In the genomic region with DNA sequence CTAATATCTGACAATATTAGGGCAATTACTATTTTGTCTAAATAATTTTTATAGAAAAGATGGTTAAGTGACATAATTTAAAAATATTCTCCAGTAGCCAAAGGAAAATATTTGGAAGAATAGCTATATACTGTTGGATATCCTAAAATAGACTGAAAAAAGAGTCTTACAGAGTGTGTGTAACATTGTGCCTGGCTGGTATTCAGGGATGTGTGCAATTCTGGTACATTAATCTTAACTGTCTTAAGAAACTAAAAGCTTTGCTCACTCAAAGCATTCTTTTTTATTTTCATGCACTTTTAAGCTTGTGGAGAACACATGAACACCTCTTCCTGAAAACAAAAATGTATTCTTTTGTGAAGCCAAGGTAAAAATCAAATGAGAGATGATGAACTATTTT, we compare ENCODE assay signal across 15 cellular contexts. TPM values are rescaled to one million over a fixed set of nuclear protein-coding genes. Genes with fewer than 3 reads are reported as not detected.
DNase-seq lines count a peak whose midpoint lies in the region; ATAC-seq and TF ChIP-seq lines count a peak whose summit lies in the region.
"Had no signal": no experiment of that assay in that cellular context is flagged by ENCODE, and none has a peak within 500 bp of the region (broad histone marks: within the 10 kb centered on the region; RNA-seq: fewer than 3 reads in every experiment).

No MANE protein-coding gene starts in this region.

- peaks cover 9% of the 10 kb centered on the region for H3K36me3 Mint-ChIP-seq in neural progenitor cell
- H3K36me3 Mint-ChIP-seq: T-cell had no signal

- H3K4me1 ChIP-seq in adipocyte (ENCODE audit: control insufficient read depth, insufficient read depth, low read length) (peaks cover 28% of the 10 kb centered on the region), neural progenitor cell (peaks cover 25% of the 10 kb centered on the region), upper lobe of right lung (peaks cover 7% of the 10 kb centered on the region)
- H3K4me1 ChIP-seq: HAP-1 had no signal

- H3K27me3 ChIP-seq in adipocyte (replicated peaks; ENCODE audit: control insufficient read depth, insufficient read depth, low read length) (no peaks in the 10 kb centered on the region), neural progenitor cell (no peaks in the 10 kb centered on the region), upper lobe of right lung (no peaks in the 10 kb centered on the region)
- H3K27me3 ChIP-seq: left lung had no signal

- TF ChIP-seq CTCF in fibroblast of mammary gland (conservative IDR thresholded peaks at IDR 0.05; ENCODE audit: control insufficient read depth, insufficient read depth, low read depth, low read length) (no peak), neural progenitor cell (IDR thresholded peaks at IDR 0.05) (no peak), upper lobe of right lung (IDR thresholded peaks at IDR 0.05) (no peak)

- no peaks in the 10 kb centered on the region for H3K9me3 Mint-ChIP-seq in neural progenitor cell
- H3K9me3 Mint-ChIP-seq: activated naive CD4-positive, alpha-beta T cell treated with anti-CD3 and anti-CD28 coated beads for 36 hours; CD14-positive monocyte; T-cell; WTC11 had no signal

- peaks cover 24% of the 10 kb centered on the region for H3F3A ChIP-seq in neural progenitor cell (ENCODE audit: low read depth)

- peak overlapping the region; percentile 82 for H3K9ac ChIP-seq in adipocyte (ENCODE audit: low read length)
- H3K9ac ChIP-seq in neural progenitor cell, result no peak overlapping the region

- H3K27ac Mint-ChIP-seq in neural progenitor cell, result peak overlapping the region; percentile 87
- H3K27ac Mint-ChIP-seq: activated naive CD4-positive, alpha-beta T cell treated with anti-CD3 and anti-CD28 coated beads for 36 hours; T-cell had no signal

- H3K36me3 ChIP-seq in adipocyte (ENCODE audit: control insufficient read depth, insufficient read depth, low read length, severe bottlenecking) (no peaks in the 10 kb centered on the region), neural progenitor cell (no peaks in the 10 kb centered on the region), upper lobe of right lung (peaks cover 22% of the 10 kb centered on the region)
- H3K36me3 ChIP-seq: HAP-1, left lung had no signal

- H3K4me2 ChIP-seq in neural progenitor cell, result peak overlapping the region; percentile 76

- peak overlapping the region; percentile 69 for H3K4me3 ChIP-seq in adipocyte (ENCODE audit: low read length)
- H3K4me3 ChIP-seq in fibroblast of mammary gland (ENCODE audit: control insufficient read depth, low read depth, low read length), result no peak overlapping the region
- H3K4me3 ChIP-seq in neural progenitor cell, result peak overlapping the region; percentile 21
- H3K4me3 ChIP-seq in upper lobe of right lung, result no peak overlapping the region
- H3K4me3 ChIP-seq: HAP-1, left lung had no signal

- peak overlapping the region; percentile 90 for H3K27ac ChIP-seq in neural progenitor cell
- peak overlapping the region; percentile 20 for H3K27ac ChIP-seq in upper lobe of right lung

- no peaks in the 10 kb centered on the region for H4K20me1 ChIP-seq in neural progenitor cell (ENCODE audit: low read depth)

- DNase-seq in adipocyte (ENCODE audit: low read depth) (peak; percentile 31), fibroblast of mammary gland (ENCODE audit: low read depth) (peak; percentile 31), neural progenitor cell (ENCODE audit: low spot score) (no peak), upper lobe of right lung (no peak), NCI-H774 (lab: John Stamatoyannopoulos, UW) (no peak), NCI-H146 treated with DMSO at 0.1 percent for 48 hours (lab: John Stamatoyannopoulos, UW; ENCODE audit: unreplicated experiment) (no peak)
- DNase-seq in activated T-cell treated with anti-CD3 and anti-CD28 coated beads, Interleukin-2, amount 50 U/mL, for 48 hours, result no peak
- DNase-seq: activated naive CD4-positive, alpha-beta T cell treated with anti-CD3 and anti-CD28 coated beads for 36 hours; left lung; NCI-H1417; T-cell had no signal

- intact Hi-C loops in upper lobe of right lung (cut with DNase I), result no loop called here

- H2AFZ ChIP-seq in neural progenitor cell (replicated peaks), result no peak overlapping the region

- peak overlapping the region; percentile 58 for H3K4me3 Mint-ChIP-seq in neural progenitor cell
- H3K4me3 Mint-ChIP-seq: activated naive CD4-positive, alpha-beta T cell treated with anti-CD3 and anti-CD28 coated beads for 36 hours; CD14-positive monocyte; T-cell; WTC11 had no signal

- H3K9me3 ChIP-seq in adipocyte (ENCODE audit: control insufficient read depth, low read length) (no peaks in the 10 kb centered on the region), neural progenitor cell (ENCODE audit: low read depth) (no peaks in the 10 kb centered on the region), upper lobe of right lung (no peaks in the 10 kb centered on the region)
- H3K9me3 ChIP-seq: HAP-1, left lung had no signal

- H3K4me1 Mint-ChIP-seq in neural progenitor cell, result peaks cover 34% of the 10 kb centered on the region
- H3K4me1 Mint-ChIP-seq: T-cell had no signal

- no peaks in the 10 kb centered on the region for H3K27me3 Mint-ChIP-seq in neural progenitor cell (ENCODE audit: insufficient read depth, low read depth)
- H3K27me3 Mint-ChIP-seq: T-cell had no signal

- ATAC-seq in upper lobe of right lung (no peak), HG03135 (IDR thresholded peaks at IDR 0.05; ENCODE audit: unreplicated experiment) (no peak)
- ATAC-seq: left lung, T-cell had no signal

- no peaks in the 10 kb centered on the region for H3K79me2 ChIP-seq in neural progenitor cell (ENCODE audit: low read depth)

RNA-seq across cellular contexts. Expression of a gene that starts 10.1 kb away (rescaled TPM):
- total RNA-seq in neural progenitor cell (ENCODE audit: low replicate concordance), result 84.2 and 187 TPM in 2 replicates
- total RNA-seq in upper lobe of right lung, result 37.0 TPM

Comparison
In these comparisons a context has a peak if more than half of its experiments do, and no peak if none do; other contexts are left out.
1. DNase-seq: peak in adipocyte (single experiment) and fibroblast of mammary gland (single experiment); none in neural progenitor cell (single experiment), upper lobe of right lung (single experiment), NCI-H774 (single experiment), NCI-H146 treated with DMSO at 0.1 percent for 48 hours (single experiment) and activated T-cell treated with anti-CD3 and anti-CD28 coated beads, Interleukin-2, amount 50 U/mL, for 48 hours (0 of 2).
2. H3K4me3 ChIP-seq: peak in adipocyte (single experiment) and neural progenitor cell (single experiment); none in fibroblast of mammary gland (single experiment) and upper lobe of right lung (single experiment).